ENCODE assay signal across 13 cellular contexts in the genomic region with DNA sequence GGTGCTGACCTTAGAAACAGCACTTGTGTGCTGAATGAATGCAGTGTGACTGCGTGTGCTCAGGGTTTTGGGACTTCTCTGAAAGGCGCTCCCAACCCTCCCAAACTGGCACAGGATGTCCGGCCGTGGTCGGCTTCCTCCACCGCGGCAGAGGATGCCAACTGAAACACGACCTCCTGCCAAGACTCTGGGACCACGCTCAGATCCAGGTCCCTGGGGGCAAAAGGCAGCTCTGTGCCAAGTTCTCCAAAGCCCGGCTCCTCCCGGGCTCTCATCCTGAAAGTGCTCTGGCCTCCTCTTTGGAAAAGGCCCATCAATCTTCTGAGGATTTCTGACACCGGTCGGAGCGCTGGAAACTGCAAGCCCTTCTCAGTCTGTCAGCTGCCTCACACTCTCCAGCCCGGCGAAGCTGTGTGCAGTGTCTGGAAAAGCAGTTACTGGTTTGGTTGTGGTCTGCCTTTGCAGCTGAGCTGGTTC. TPM values are rescaled to one million over a fixed set of nuclear protein-coding genes. Genes with fewer than 3 reads are reported as not detected.
DNase-seq lines count a peak whose midpoint lies in the region; ATAC-seq and TF ChIP-seq lines count a peak whose summit lies in the region.
"Had no signal": no experiment of that assay in that cellular context is flagged by ENCODE, and none has a peak within 500 bp of the region (broad histone marks: within the 10 kb centered on the region; RNA-seq: fewer than 3 reads in every experiment).

No MANE protein-coding gene starts in this region.

- H3K4me3 ChIP-seq in tibial artery = peak overlapping the region in 1 of 2 donors; percentile 28

- DNase-seq in NCI-H2107 treated with DMSO at 0.1 percent for 48 hours (lab: John Stamatoyannopoulos, UW; ENCODE audit: unreplicated experiment) = peak; percentile 54
- DNase-seq in NCI-H2107 (lab: John Stamatoyannopoulos, UW) = no peak
- DNase-seq in astrocyte of the hippocampus (ENCODE audit: low read depth, low spot score) = peak; percentile 69
- peak; percentile 19 to 41 for DNase-seq in lung microvascular endothelial cell (ENCODE audit: low read depth in 2 of 2)
- DNase-seq in tibial artery = peak; percentile 74 to 96
- DNase-seq in stimulated activated naive CD8-positive, alpha-beta T cell treated with anti-CD3 and anti-CD28 coated beads, Interleukin-15, Interleukin-2, amounts not matched to agents 100 U/mL and 50 U/mL, for 24 hours = no peak
- DNase-seq: activated CD8-positive, alpha-beta memory T cell treated with anti-CD3 and anti-CD28 coated beads, Interleukin-2, amount 10 ng/mL, durations not matched to agents 7 days and 5 days; endodermal cell; NCI-H1417 treated with DMSO at 0.1 percent for 48 hours; PC-3; T-helper 9 cell had no signal

- no peaks in the 10 kb centered on the region for H3K36me3 ChIP-seq in tibial artery

- H3K27ac ChIP-seq in tibial artery = peak overlapping the region; percentile 74 to 78

- ATAC-seq in GM21723 (IDR thresholded peaks at IDR 0.05; ENCODE audit: unreplicated experiment) (no peak), GM21528 (IDR thresholded peaks at IDR 0.05; ENCODE audit: low FRiP score, unreplicated experiment) (no peak)
- no peak for ATAC-seq in stimulated activated naive CD8-positive, alpha-beta T cell treated with anti-CD3 and anti-CD28 coated beads, Interleukin-15, Interleukin-2, amounts not matched to agents 100 U/mL and 50 U/mL, for 24 hours
- ATAC-seq: activated CD8-positive, alpha-beta memory T cell treated with anti-CD3 and anti-CD28 coated beads, Interleukin-2, amount 10 ng/mL, durations not matched to agents 7 days and 5 days; PC-3 had no signal

- H3K9me3 ChIP-seq in tibial artery = no peaks in the 10 kb centered on the region

- no peak for TF ChIP-seq CTCF in tibial artery (IDR thresholded peaks at IDR 0.05)

- H3K4me1 ChIP-seq in tibial artery = peaks cover 0 to 39% (median 30%) of the 10 kb centered on the region in 4 donors

- H3K27me3 ChIP-seq in tibial artery = no peaks in the 10 kb centered on the region

- intact Hi-C loops in tibial artery (cut with DNase I; ENCODE audit: low total_unique reads) = loop anchor here (5.0 to 10.0 kb wide), 3 partner anchors 34 to 507 kb away; partner anchors contain the start of genes SMAD2 and ZBTB7C

RNA-seq across cellular contexts. Expression of gene ZBTB7C, which starts 32.3 kb away (rescaled TPM):
- total RNA-seq in lung microvascular endothelial cell = under 0.01 TPM in 1 of 2 replicates, not detected in the other

Comparison
In these comparisons a context has a peak if more than half of its experiments do, and no peak if none do; other contexts are left out.
1. DNase-seq: peak in NCI-H2107 treated with DMSO at 0.1 percent for 48 hours (single experiment), astrocyte of the hippocampus (single experiment), lung microvascular endothelial cell (2 of 2) and tibial artery (2 of 2); none in NCI-H2107 (single experiment) and stimulated activated naive CD8-positive, alpha-beta T cell treated with anti-CD3 and anti-CD28 coated beads, Interleukin-15, Interleukin-2, amounts not matched to agents 100 U/mL and 50 U/mL, for 24 hours (single experiment).